7 cellular contexts compared by ENCODE assay signal in the genomic region with DNA sequence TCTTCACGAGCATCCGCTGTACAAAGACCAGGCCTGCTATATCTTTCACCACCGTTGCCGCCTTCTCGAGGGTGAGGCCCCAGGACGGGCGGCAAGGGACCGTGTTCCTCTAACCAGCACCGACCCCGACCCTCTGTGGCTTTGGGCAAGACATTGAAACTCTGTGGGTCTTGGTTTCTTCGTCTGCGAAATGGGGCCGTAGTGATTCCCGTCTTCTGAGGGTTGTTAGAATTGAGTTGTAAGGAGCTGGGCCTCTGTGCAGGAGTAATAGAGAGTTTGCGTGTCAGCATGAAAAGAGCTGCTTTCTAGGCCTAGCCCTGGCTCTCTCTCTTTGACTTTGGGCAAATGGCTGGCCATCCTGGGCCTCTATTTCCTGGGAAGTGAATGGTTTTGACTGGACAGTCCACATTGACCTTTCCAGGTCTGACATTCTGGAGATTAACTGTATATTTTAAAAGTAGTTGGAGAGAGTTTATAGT. TPM values are rescaled to one million over a fixed set of nuclear protein-coding genes. Genes with fewer than 3 reads are reported as not detected.
DNase-seq lines count a peak whose midpoint lies in the region; ATAC-seq, FAIRE-seq and TF ChIP-seq lines count a peak whose summit lies in the region.

No MANE protein-coding gene starts in this region.

- peaks cover 1 to 9% (median 8%) of the 10 kb centered on the region in 4 donors for H3K36me3 ChIP-seq in liver (ENCODE audit: control insufficient read depth in 4 of 4, insufficient read depth in 3 of 4, low read depth in 1 of 4, low read length in 3 of 4)
- H3K36me3 ChIP-seq in transverse colon = peaks cover 0 to 6% (median 2%) of the 10 kb centered on the region in 4 donors

- H3K27me3 ChIP-seq in liver (ENCODE audit: control insufficient read depth in 4 of 4, insufficient read depth in 4 of 4, low read length in 3 of 4) = no peaks in the 10 kb centered on the region
- no peaks in the 10 kb centered on the region for H3K27me3 ChIP-seq in transverse colon

- DNase-seq in astrocyte of the cerebellum (ENCODE audit: low read depth) = no peak
- no peak for DNase-seq in transverse colon
- DNase-seq in SKM-1 treated with dmso at 0.1 percent for 144 hours (lab: John Stamatoyannopoulos, UW; ENCODE audit: unreplicated experiment) = no peak
- no peak for DNase-seq in GM12892 (ENCODE audit: insufficient read length)

- no peak for TF ChIP-seq EP300 in transverse colon (IDR thresholded peaks at IDR 0.05; ENCODE audit: low read depth)

- no peaks in the 10 kb centered on the region for H3K9me3 ChIP-seq in liver (ENCODE audit: control insufficient read depth in 4 of 4, low read length in 3 of 4)
- H3K9me3 ChIP-seq in transverse colon = no peaks in the 10 kb centered on the region

- peak overlapping the region; percentile 82 to 83 for H3K27ac ChIP-seq in liver (ENCODE audit: low read depth in 1 of 2, low read length in 2 of 2)
- H3K27ac ChIP-seq in transverse colon = peak overlapping the region; percentile 80 to 87 (median 82)

- ATAC-seq in GM19324 (IDR thresholded peaks at IDR 0.05; ENCODE audit: low FRiP score, unreplicated experiment) = peak; percentile 8
- peak; percentile 6 for ATAC-seq in HG03280 (IDR thresholded peaks at IDR 0.05; ENCODE audit: unreplicated experiment)

- TF ChIP-seq POLR2A in transverse colon (IDR thresholded peaks at IDR 0.05) (no peak), GM12892 (IDR thresholded peaks at IDR 0.05; ENCODE audit: low read depth, low read length) (no peak)

- intact Hi-C loops in transverse colon (cut with DNase I; ENCODE audit: low total_unique reads) = loop anchor here (5.0 kb wide), 1 partner anchor 287 kb away; no protein-coding TSS in a partner anchor

- TF ChIP-seq CTCF in astrocyte of the cerebellum (IDR thresholded peaks at IDR 0.05; ENCODE audit: low read depth, low read length, missing control alignments) (no peak), liver (IDR thresholded peaks at IDR 0.05; ENCODE audit: low read depth, low read length, missing input control) (no peak), transverse colon (IDR thresholded peaks at IDR 0.05) (no peak)

- H3K4me1 ChIP-seq in liver (ENCODE audit: control insufficient read depth in 4 of 4, insufficient read depth in 4 of 4, low read length in 3 of 4) (peaks cover 0 to 39% (median 32%) of the 10 kb centered on the region in 4 donors), transverse colon (peaks cover 10 to 28% (median 23%) of the 10 kb centered on the region in 4 donors)

- in situ Hi-C loops in astrocyte of the cerebellum (cut with HindIII; ENCODE audit: low sequenced_read_pairs) (no loop called here), transverse colon (cut with MboI; ENCODE audit: low pct_ligation_motif_present in 1 of 4, low pct_unique_long_range_greater_than_20kb in 1 of 4, low sequenced_read_pairs in 3 of 4) (no loop called here)

- H3K4me3 ChIP-seq in astrocyte of the cerebellum (ENCODE audit: low read depth, low read length) (peak overlapping the region; percentile 96), liver (ENCODE audit: low read depth in 1 of 3, low read length in 3 of 3) (peak overlapping the region; percentile 76 to 95 (median 80)), transverse colon (peak overlapping the region; percentile 84 to 97 (median 90))

- no peak for TF ChIP-seq RAD21 in liver (IDR thresholded peaks at IDR 0.05)

- FAIRE-seq in GM12892 (lab: Jason Lieb, UNC) = no peak

- WGBS in liver = 1% methylated on average over 15 of the region's 15 CpGs
- WGBS in transverse colon (ENCODE audit: low coverage in 1 of 2), 2 donors = 1% methylated on average over 15 of the region's 15 CpGs; no CpG with 5 or more reads in 1 of the 2 donors

- H3K9ac ChIP-seq in liver (ENCODE audit: low read depth in 1 of 2, low read length in 2 of 2) = peak overlapping the region; percentile 69 to 85

TF ChIP-seq in liver, 16 proteins besides CTCF, POLR2A, EP300 and RAD21:
- TF ChIP-seq JUND (IDR thresholded peaks at IDR 0.05) = no peak
- no peak for TF ChIP-seq MAX (IDR thresholded peaks at IDR 0.05)
- TF ChIP-seq GABPA (IDR thresholded peaks at IDR 0.05 in 1 of 2, conservative IDR thresholded peaks at IDR 0.05 in 1 of 2) = no peak
- TF ChIP-seq, protein P1, sequence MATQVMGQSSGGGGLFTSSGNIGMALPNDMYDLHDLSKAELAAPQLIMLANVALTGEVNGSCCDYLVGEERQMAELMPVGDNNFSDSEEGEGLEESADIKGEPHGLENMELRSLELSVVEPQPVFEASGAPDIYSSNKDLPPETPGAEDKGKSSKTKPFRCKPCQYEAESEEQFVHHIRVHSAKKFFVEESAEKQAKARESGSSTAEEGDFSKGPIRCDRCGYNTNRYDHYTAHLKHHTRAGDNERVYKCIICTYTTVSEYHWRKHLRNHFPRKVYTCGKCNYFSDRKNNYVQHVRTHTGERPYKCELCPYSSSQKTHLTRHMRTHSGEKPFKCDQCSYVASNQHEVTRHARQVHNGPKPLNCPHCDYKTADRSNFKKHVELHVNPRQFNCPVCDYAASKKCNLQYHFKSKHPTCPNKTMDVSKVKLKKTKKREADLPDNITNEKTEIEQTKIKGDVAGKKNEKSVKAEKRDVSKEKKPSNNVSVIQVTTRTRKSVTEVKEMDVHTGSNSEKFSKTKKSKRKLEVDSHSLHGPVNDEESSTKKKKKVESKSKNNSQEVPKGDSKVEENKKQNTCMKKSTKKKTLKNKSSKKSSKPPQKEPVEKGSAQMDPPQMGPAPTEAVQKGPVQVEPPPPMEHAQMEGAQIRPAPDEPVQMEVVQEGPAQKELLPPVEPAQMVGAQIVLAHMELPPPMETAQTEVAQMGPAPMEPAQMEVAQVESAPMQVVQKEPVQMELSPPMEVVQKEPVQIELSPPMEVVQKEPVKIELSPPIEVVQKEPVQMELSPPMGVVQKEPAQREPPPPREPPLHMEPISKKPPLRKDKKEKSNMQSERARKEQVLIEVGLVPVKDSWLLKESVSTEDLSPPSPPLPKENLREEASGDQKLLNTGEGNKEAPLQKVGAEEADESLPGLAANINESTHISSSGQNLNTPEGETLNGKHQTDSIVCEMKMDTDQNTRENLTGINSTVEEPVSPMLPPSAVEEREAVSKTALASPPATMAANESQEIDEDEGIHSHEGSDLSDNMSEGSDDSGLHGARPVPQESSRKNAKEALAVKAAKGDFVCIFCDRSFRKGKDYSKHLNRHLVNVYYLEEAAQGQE (IDR thresholded peaks at IDR 0.05) = no peak
- TF ChIP-seq FOXA1 (IDR thresholded peaks at IDR 0.05) = no peak
- TF ChIP-seq NR2F2 (IDR thresholded peaks at IDR 0.05) = no peak
- TF ChIP-seq, protein P2, sequence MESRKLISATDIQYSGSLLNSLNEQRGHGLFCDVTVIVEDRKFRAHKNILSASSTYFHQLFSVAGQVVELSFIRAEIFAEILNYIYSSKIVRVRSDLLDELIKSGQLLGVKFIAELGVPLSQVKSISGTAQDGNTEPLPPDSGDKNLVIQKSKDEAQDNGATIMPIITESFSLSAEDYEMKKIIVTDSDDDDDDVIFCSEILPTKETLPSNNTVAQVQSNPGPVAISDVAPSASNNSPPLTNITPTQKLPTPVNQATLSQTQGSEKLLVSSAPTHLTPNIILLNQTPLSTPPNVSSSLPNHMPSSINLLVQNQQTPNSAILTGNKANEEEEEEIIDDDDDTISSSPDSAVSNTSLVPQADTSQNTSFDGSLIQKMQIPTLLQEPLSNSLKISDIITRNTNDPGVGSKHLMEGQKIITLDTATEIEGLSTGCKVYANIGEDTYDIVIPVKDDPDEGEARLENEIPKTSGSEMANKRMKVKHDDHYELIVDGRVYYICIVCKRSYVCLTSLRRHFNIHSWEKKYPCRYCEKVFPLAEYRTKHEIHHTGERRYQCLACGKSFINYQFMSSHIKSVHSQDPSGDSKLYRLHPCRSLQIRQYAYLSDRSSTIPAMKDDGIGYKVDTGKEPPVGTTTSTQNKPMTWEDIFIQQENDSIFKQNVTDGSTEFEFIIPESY (IDR thresholded peaks at IDR 0.05) = no peak
- no peak for TF ChIP-seq HNF4A (conservative IDR thresholded peaks at IDR 0.05)
- TF ChIP-seq HNF4G (IDR thresholded peaks at IDR 0.05) = no peak

RNA-seq across cellular contexts. Expression of gene MRPL37, which starts 0.6 kb away (rescaled TPM):
- total RNA-seq in liver (10 to 100 TPM; 34.7 to 52.5 TPM), transverse colon (100 to 1,000 TPM in 1 of 4 donors, 10 to 100 TPM in 2, 1 to 10 TPM in 1; 9.7 to 122 (median 57.8) TPM)
- polyA plus RNA-seq in liver = 100 to 1,000 TPM in 1 of 2 donors, 10 to 100 TPM in 1; 86.0 to 114 TPM
- 90.9 TPM for polyA plus RNA-seq in GM12892 (2012; ENCODE audit: missing spikeins)

RNA-seq across cellular contexts. Expression of gene CYB5RL, which starts 0.7 kb away (rescaled TPM):
- total RNA-seq in liver (1 to 10 TPM; 3.6 to 4.5 TPM), transverse colon (1 to 10 TPM; 1.9 to 5.1 (median 3.6) TPM)
- polyA plus RNA-seq in liver = 1 to 10 TPM; 1.5 TPM
- 6.0 TPM for polyA plus RNA-seq in GM12892 (2012; ENCODE audit: missing spikeins)

RNA-seq across cellular contexts. Expression of gene CDCP2, which starts 47.8 kb away (rescaled TPM):
- total RNA-seq in liver (under 1 TPM in 1 of 2 donors, not detected in 1; under 0.01 TPM), transverse colon (under 1 TPM in 1 of 4 donors, not detected in 3; 0.48 TPM)
- polyA plus RNA-seq in liver = not detected
- not detected for polyA plus RNA-seq in GM12892 (2012; ENCODE audit: missing spikeins)
